6 cellular contexts compared by ENCODE assay signal in genomic region chr12:10441144-10441543, GRCh38. TPM values are rescaled to one million over a fixed set of nuclear protein-coding genes. Genes with fewer than 3 reads are reported as not detected.
"Had no signal": no experiment of that assay in that cellular context is flagged by ENCODE, and none has a peak within 500 bp of the region (broad histone marks: within the 10 kb centered on the region; RNA-seq: fewer than 3 reads in every experiment).

No MANE protein-coding gene starts in this region.

RNA-seq across cellular contexts. Expression of gene KLRC2, which starts 5.3 kb away (rescaled TPM):
- total RNA-seq: GM23248, GM23338, H1, H7, HFFc6 had no signal
- polyA plus RNA-seq: GM23248, GM23338, H1 had no signal

RNA-seq across cellular contexts. Expression of gene KLRC1, which starts 12.0 kb away (rescaled TPM):
- total RNA-seq: GM23248, GM23338, H1, H4, H7, HFFc6 had no signal
- polyA plus RNA-seq: GM23248, GM23338, H1 had no signal

RNA-seq across cellular contexts. Expression of gene KLRC3, which starts 20.7 kb away (rescaled TPM):
- total RNA-seq: GM23248, GM23338, H1, H7, HFFc6 had no signal
- polyA plus RNA-seq: GM23248, GM23338, H1 had no signal

RNA-seq across cellular contexts. Expression of gene KLRC4, which starts 31.6 kb away (rescaled TPM):
- total RNA-seq: GM23248, GM23338, H1, H4, H7, HFFc6 had no signal
- polyA plus RNA-seq: GM23248, GM23338, H1 had no signal

RNA-seq across cellular contexts. Expression of gene KLRK1, which starts 51.3 kb away (rescaled TPM):
- total RNA-seq: GM23248, GM23338, H1, H4, H7, HFFc6 had no signal
- polyA plus RNA-seq: GM23248, GM23338, H1 had no signal
